Comparison of ENCODE assay signal across 19 cellular contexts in the genomic region with DNA sequence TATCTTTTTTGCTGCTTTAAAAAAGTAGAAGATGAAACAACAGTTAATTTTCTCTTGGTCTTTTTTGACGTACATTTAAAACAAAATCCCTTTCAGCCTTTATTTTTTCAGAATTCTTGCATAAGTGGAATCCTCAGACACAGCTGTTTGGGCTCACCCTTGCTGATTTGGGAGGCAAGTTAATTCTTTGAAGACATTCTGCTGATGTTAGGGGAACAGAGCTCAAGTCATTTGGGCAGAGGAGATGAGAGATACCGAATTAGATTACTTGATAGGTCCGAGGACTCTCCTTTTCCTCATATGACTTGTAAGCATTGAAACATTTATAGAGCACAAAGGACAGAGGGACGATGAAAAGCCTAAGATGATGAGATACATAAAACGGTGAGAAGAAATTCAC.
DNase-seq lines count a peak whose midpoint lies in the region; ATAC-seq and TF ChIP-seq lines count a peak whose summit lies in the region.
"Had no signal": no experiment of that assay in that cellular context is flagged by ENCODE, and none has a peak within 500 bp of the region (broad histone marks: within the 10 kb centered on the region; RNA-seq: fewer than 3 reads in every experiment).

No MANE protein-coding gene starts in this region.

- H3K27ac ChIP-seq in A673 (ENCODE audit: low read depth, low read length, poor library complexity, severe bottlenecking) (peak overlapping the region; percentile 67), SJCRH30 (peak overlapping the region; percentile 80), left ventricle myocardium inferior (replicated peaks) (peak overlapping the region; percentile 44), osteoblast (ENCODE audit: low read depth, low read length) (peak overlapping the region; percentile 92)

- ATAC-seq in GM19467 (IDR thresholded peaks at IDR 0.05; ENCODE audit: unreplicated experiment) (no peak), GM19463 (IDR thresholded peaks at IDR 0.05; ENCODE audit: unreplicated experiment) (no peak)
- ATAC-seq: activated CD4-positive, alpha-beta T cell treated with anti-CD3 and anti-CD28 coated beads for 36 hours; activated CD8-positive, alpha-beta memory T cell treated with anti-CD3 and anti-CD28 coated beads, Interleukin-2, amount 10 ng/mL, durations not matched to agents 7 days and 5 days; activated T-helper 17 cell treated with anti-CD3 and anti-CD28 coated beads, Interleukin-2, amount 50 U/mL, for 72 hours had no signal

- H3K4me3 ChIP-seq in A673 (ENCODE audit: low read depth, low read length, poor library complexity, severe bottlenecking): no peak overlapping the region
- no peak overlapping the region for H3K4me3 ChIP-seq in SJCRH30
- no peak overlapping the region for H3K4me3 ChIP-seq in left ventricle myocardium inferior
- no peak overlapping the region for H3K4me3 ChIP-seq in osteoblast (ENCODE audit: insufficient read depth, low read length)
- H3K4me3 ChIP-seq: HAP-1 had no signal

- H3K79me2 ChIP-seq in osteoblast (ENCODE audit: insufficient read depth, low read length): no peaks in the 10 kb centered on the region

- TF ChIP-seq CTCF in A673 (conservative IDR thresholded peaks at IDR 0.05; ENCODE audit: low read depth, low read length) (no peak), left ventricle myocardium inferior (IDR thresholded peaks at IDR 0.05; ENCODE audit: borderline replicate concordance) (no peak), osteoblast (IDR thresholded peaks at IDR 0.05; ENCODE audit: extremely low read depth, low read depth, low read length) (no peak)

- intact Hi-C loops in A673 (cut with micrococcal nuclease; ENCODE audit: unreplicated experiment): loop anchor here (5.0 kb wide), 1 partner anchor 105 kb away; no protein-coding TSS in a partner anchor
- intact Hi-C loops in left ventricle myocardium inferior (cut with micrococcal nuclease): no loop called here

- BruUV-seq in A673 (replicated peaks; lab: Mats Ljungman, UMichigan): no TSS peak

- H3K4me2 ChIP-seq in osteoblast (ENCODE audit: insufficient read depth, low read length): no peak overlapping the region

- DNase-seq in A673 (ENCODE audit: low spot score) (no peak), SJCRH30 (peak in 1 of 2 experiments; percentile 12), left ventricle myocardium inferior (no peak), osteoblast (ENCODE audit: insufficient read length, low spot score, missing footprints) (no peak), NCI-H69 (lab: John Stamatoyannopoulos, UW) (no peak), foreskin melanocyte (no peak)
- DNase-seq: activated CD4-positive, alpha-beta T cell treated with anti-CD3 and anti-CD28 coated beads for 36 hours; activated CD8-positive, alpha-beta memory T cell treated with anti-CD3 and anti-CD28 coated beads, Interleukin-2, amount 10 ng/mL, durations not matched to agents 7 days and 5 days; activated naive CD8-positive, alpha-beta T cell treated with anti-CD3 and anti-CD28 coated beads, Interleukin-2, amount 10 ng/mL, durations not matched to agents 7 days and 5 days; KBM-7; NCI-H1092; NCI-H524; nucleus accumbens; stimulated activated CD4-positive, alpha-beta T cell treated with anti-CD3 and anti-CD28 coated beads, Interleukin-4, amount 100 ng/mL, for 24 hours; T-helper 9 cell had no signal

- POLR2A ChIA-PET in A673 (lab: Charles Lee; ENCODE audit: low non-redundant PET): no interaction called here

- H4K20me1 ChIP-seq in osteoblast (ENCODE audit: insufficient read depth, low read length): no peaks in the 10 kb centered on the region

- H3K27me3 ChIP-seq in A673 (replicated peaks; ENCODE audit: insufficient read depth, low read depth, low read length, poor library complexity): no peaks in the 10 kb centered on the region
- H3K27me3 ChIP-seq in SJCRH30: no peaks in the 10 kb centered on the region
- no peaks in the 10 kb centered on the region for H3K27me3 ChIP-seq in left ventricle myocardium inferior (ENCODE audit: low read depth)
- H3K27me3 ChIP-seq in osteoblast (ENCODE audit: insufficient read depth, low read length): no peaks in the 10 kb centered on the region

- H2AFZ ChIP-seq in osteoblast (ENCODE audit: low read length): no peak overlapping the region

- peaks cover 35% of the 10 kb centered on the region for H3K4me1 ChIP-seq in A673 (ENCODE audit: insufficient read depth, low read length, poor library complexity, severe bottlenecking)
- H3K4me1 ChIP-seq in SJCRH30: peaks cover 20% of the 10 kb centered on the region
- peaks cover 21% of the 10 kb centered on the region for H3K4me1 ChIP-seq in left ventricle myocardium inferior
- peaks cover 35% of the 10 kb centered on the region for H3K4me1 ChIP-seq in osteoblast (ENCODE audit: insufficient read depth, low read length)

- no peaks in the 10 kb centered on the region for H3K36me3 ChIP-seq in A673 (ENCODE audit: insufficient read depth, low read length, poor library complexity, severe bottlenecking)
- H3K36me3 ChIP-seq in SJCRH30: no peaks in the 10 kb centered on the region
- H3K36me3 ChIP-seq in left ventricle myocardium inferior: no peaks in the 10 kb centered on the region
- no peaks in the 10 kb centered on the region for H3K36me3 ChIP-seq in osteoblast (ENCODE audit: insufficient read depth, low read length)
- H3K36me3 ChIP-seq: HAP-1 had no signal

- peaks cover 5% of the 10 kb centered on the region for H3K9me3 ChIP-seq in A673 (ENCODE audit: low read depth, low read length, poor library complexity, severe bottlenecking)
- H3K9me3 ChIP-seq in SJCRH30 (replicated peaks): no peaks in the 10 kb centered on the region
- H3K9me3 ChIP-seq in left ventricle myocardium inferior (replicated peaks): no peaks in the 10 kb centered on the region
- H3K9me3 ChIP-seq in osteoblast (ENCODE audit: low read depth, low read length): no peaks in the 10 kb centered on the region
- H3K9me3 ChIP-seq: HAP-1 had no signal

- CTCF ChIA-PET in A673 (lab: Charles Lee): no interaction called here
